ENCODE assay signal across 1 cellular context in genomic region chr10:100654835-100655759, GRCh38.
TF ChIP-seq lines count a peak whose summit lies in the region.

No MANE protein-coding gene starts in this region.

TF ChIP-seq in HEK293, 187 proteins besides CTCF, POLR2A, EP300 and RAD21 (continued from another document):
- TF ChIP-seq MYNN (tag by site-specific recombination; IDR thresholded peaks at IDR 0.05; ENCODE audit: borderline replicate concordance) (0 out of 2 replicates have a peak, but pooled peaks have one; percentile 23), ATF2 (tag by site-specific recombination; IDR thresholded peaks at IDR 0.05; ENCODE audit: low read depth) (peak; percentile 3; the same call in 1 of the 2 replicates), ZNF561 (tag by site-specific recombination; IDR thresholded peaks at IDR 0.05; ENCODE audit: borderline replicate concordance) (peak; percentile 87), GLIS2 (tag by site-specific recombination; IDR thresholded peaks at IDR 0.05) (peak; percentile 95), ZNF521 (tag by site-specific recombination; IDR thresholded peaks at IDR 0.05) (no peak), ZNF473 (tag by site-specific recombination; IDR thresholded peaks at IDR 0.05) (no peak), ZNF560 (tag by site-specific recombination; IDR thresholded peaks at IDR 0.05; ENCODE audit: borderline replicate concordance) (no peak), ZBTB49 (tag by site-specific recombination; IDR thresholded peaks at IDR 0.05; ENCODE audit: low read depth) (no peak), ZFP69B (tag by site-specific recombination; IDR thresholded peaks at IDR 0.05) (peak; percentile 63), ZNF624 (tag by site-specific recombination; IDR thresholded peaks at IDR 0.05) (no peak), ZBTB7A (tag by site-specific recombination; IDR thresholded peaks at IDR 0.05; ENCODE audit: low read depth) (peak; percentile 90; the same call in 1 of the 2 replicates)
